9 cellular contexts compared by ENCODE assay signal in the genomic region with DNA sequence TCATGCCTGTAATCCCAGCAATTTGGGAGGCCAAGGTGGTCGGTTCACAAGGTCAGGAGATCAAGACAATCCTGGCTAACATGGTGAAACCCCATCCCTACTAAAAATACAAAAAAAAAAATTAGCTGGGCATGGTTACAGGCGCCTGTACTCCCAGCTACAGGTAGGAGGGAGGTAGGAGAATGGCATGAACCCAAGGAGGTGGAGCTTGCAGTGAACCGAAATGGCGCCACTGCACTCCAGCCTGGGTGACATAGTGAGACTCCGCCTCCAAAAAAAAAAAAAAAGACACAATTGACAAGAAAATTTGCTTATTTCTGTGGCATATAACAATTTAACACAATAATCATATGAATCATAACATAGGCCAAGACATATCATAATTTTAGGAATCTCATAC. TPM values are rescaled to one million over a fixed set of nuclear protein-coding genes. Genes with fewer than 3 reads are reported as not detected.
"Had no signal": no experiment of that assay in that cellular context is flagged by ENCODE, and none has a peak within 500 bp of the region (broad histone marks: within the 10 kb centered on the region; RNA-seq: fewer than 3 reads in every experiment).

No MANE protein-coding gene starts in this region.

- H3K4me1 Mint-ChIP-seq: GM23338, H9 had no signal

- ATAC-seq: GM23338 had no signal

- DNase-seq: H9, HCEC 1CT, IMR-90, KBM-7 had no signal

- H3K4me3 ChIP-seq: GM23338 had no signal

- H2AFZ ChIP-seq: GM23338 had no signal

- H3K4me2 ChIP-seq: GM23338, KMS-11 had no signal

- H3K4me3 Mint-ChIP-seq: GM23338, H9 had no signal

- H3K27ac ChIP-seq: HL-60, KMS-11 had no signal

- FAIRE-seq: H1, H54 had no signal

- H3K27ac Mint-ChIP-seq: GM23338, H9 had no signal

- H3K9ac ChIP-seq: KMS-11 had no signal

RNA-seq across cellular contexts. Expression of a gene that starts 45.3 kb away (rescaled TPM):
- polyA plus RNA-seq: GM23338 had no signal
